ENCODE assay signal across 24 cellular contexts in the genomic region with DNA sequence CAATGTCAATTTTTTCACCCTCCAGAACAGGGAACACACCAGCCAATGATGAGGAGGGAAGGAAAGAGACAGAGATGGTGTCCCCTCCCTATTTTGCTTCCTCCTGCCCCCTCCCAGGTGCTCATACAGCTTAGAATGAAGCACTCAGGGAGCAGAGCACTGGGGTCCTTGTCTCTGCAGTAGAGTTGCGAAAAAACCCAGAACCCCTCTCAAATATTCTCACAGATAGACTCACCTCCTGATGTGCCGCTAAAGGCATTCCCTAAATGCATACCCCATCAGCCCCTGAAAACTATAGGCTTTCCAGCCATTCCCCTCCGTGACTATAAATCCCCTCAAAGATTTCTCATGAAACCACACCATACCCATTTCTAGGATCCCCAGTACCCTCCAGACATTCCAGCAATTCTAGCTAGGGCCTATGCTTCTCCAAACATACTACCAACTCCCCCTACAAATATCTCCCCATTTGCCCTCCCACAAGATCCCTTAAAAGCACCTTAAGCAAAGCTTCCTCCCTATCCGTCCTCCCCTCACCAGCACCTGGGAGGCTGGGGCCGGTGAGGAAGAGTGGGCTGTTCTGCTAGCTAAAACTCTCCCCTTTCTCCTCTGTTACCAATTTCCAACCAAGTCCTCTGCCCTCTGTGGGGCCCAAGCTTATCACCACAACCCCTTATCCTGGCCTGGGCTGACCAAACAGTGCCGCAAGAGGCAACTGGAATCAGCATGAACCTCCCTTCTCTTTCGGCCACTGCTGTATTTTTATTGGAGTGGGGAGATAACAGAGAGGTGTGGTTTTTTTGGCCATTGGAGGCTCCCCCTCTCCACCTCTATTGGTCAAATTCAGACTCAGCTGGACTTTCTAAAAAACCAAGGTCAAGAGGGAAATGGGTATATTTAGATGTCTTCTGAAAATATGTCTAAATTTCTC. TPM values are rescaled to one million over a fixed set of nuclear protein-coding genes. Genes with fewer than 3 reads are reported as not detected.
DNase-seq lines count a peak whose midpoint lies in the region; ATAC-seq and TF ChIP-seq lines count a peak whose summit lies in the region.
"Had no signal": no experiment of that assay in that cellular context is flagged by ENCODE, and none has a peak within 500 bp of the region (broad histone marks: within the 10 kb centered on the region; RNA-seq: fewer than 3 reads in every experiment).

No MANE protein-coding gene starts in this region.

- peaks cover 97% of the 10 kb centered on the region for H3K27me3 ChIP-seq in iPS-15b (ENCODE audit: control insufficient read depth, insufficient read depth, low read length)

- H3K27me3 Mint-ChIP-seq in T-helper 17 cell (peaks cover 88% of the 10 kb centered on the region), brain (peaks cover 71% of the 10 kb centered on the region)

- peaks cover 0 to 14% (median 3%) of the 10 kb centered on the region in 5 experiments for H3K9me3 Mint-ChIP-seq in brain
- H3K9me3 Mint-ChIP-seq: CD4-positive, alpha-beta T cell had no signal

- peak overlapping the region; percentile 16 for H3K4me3 ChIP-seq in iPS-15b (ENCODE audit: low read depth, low read length)
- H3K4me3 ChIP-seq: GM23248, PC-9 had no signal

- H3K36me3 Mint-ChIP-seq in T-helper 17 cell (ENCODE audit: low read depth): peaks cover 9% of the 10 kb centered on the region
- peaks cover 54% of the 10 kb centered on the region for H3K36me3 Mint-ChIP-seq in brain

- no peak for ATAC-seq in T-helper 17 cell
- ATAC-seq in GM19455 (IDR thresholded peaks at IDR 0.05; ENCODE audit: unreplicated experiment): no peak
- ATAC-seq in GM21786 (IDR thresholded peaks at IDR 0.05; ENCODE audit: unreplicated experiment): no peak

- no peak overlapping the region for H3K9ac ChIP-seq in iPS-15b (ENCODE audit: low read depth, low read length)
- H3K9ac ChIP-seq: GM23248 had no signal

- peak overlapping the region; percentile 55 for H3K4me3 Mint-ChIP-seq in T-helper 17 cell
- H3K4me3 Mint-ChIP-seq in brain: peak overlapping the region; percentile 83 to 96 (median 88)
- H3K4me3 Mint-ChIP-seq: CD4-positive, alpha-beta T cell had no signal

- H3K27ac Mint-ChIP-seq in T-helper 17 cell: no peak overlapping the region
- peak overlapping the region in 4 of 5 experiments; percentile 98 to 100 (median 99) for H3K27ac Mint-ChIP-seq in brain
- H3K27ac Mint-ChIP-seq: CD4-positive, alpha-beta T cell had no signal

- peaks cover 27% of the 10 kb centered on the region for H3K4me1 Mint-ChIP-seq in T-helper 17 cell
- peaks cover 61% of the 10 kb centered on the region for H3K4me1 Mint-ChIP-seq in brain

- H3K9me3 ChIP-seq in T-helper 17 cell (ENCODE audit: control insufficient read depth, low read length, poor library complexity, severe bottlenecking) (no peaks in the 10 kb centered on the region), iPS-15b (ENCODE audit: control insufficient read depth, insufficient read depth, low read length) (no peaks in the 10 kb centered on the region)

- no peaks in the 10 kb centered on the region for H3K36me3 ChIP-seq in iPS-15b (ENCODE audit: control insufficient read depth, insufficient read depth, low read length)

- peaks cover 9% of the 10 kb centered on the region for H3K4me1 ChIP-seq in iPS-15b (ENCODE audit: control insufficient read depth, insufficient read depth, low read length)

- no peak for DNase-seq in T-helper 17 cell
- no peak for DNase-seq in stimulated activated CD4-positive, alpha-beta T cell treated with anti-CD3 and anti-CD28 coated beads, Interleukin-2, amount 100 ng/mL, for 24 hours
- DNase-seq: CD4-positive, alpha-beta T cell; COR-L47; DMS79 treated with DMSO at 0.1 percent for 48 hours; GM23248; HCEC 1CT; MM.1S; NCI-H1092; NCI-H1436; NCI-H187 treated with DMSO at 0.1 percent for 48 hours; NCI-H2107; NCI-H446 treated with DMSO at 0.1 percent for 48 hours; NCI-H526 treated with DMSO at 0.1 percent for 48 hours; RPMI8226; SHP77 had no signal

- no peak for TF ChIP-seq CTCF in brain (conservative IDR thresholded peaks at IDR 0.05)

- peak overlapping the region; percentile 64 for H3K27ac ChIP-seq in temporal lobe (ENCODE audit: low read depth, low read length)
- H3K27ac ChIP-seq: GM23248, PC-9 had no signal

RNA-seq across cellular contexts. Expression of a gene that starts 54.7 kb away (rescaled TPM):
- total RNA-seq in T-helper 17 cell (not detected), temporal lobe (not detected)
- not detected for polyA plus RNA-seq in brain (ENCODE audit: insufficient read depth, low read depth, low replicate concordance)
- total RNA-seq: CD4-positive, alpha-beta T cell; GM23248; LHCN-M2 had no signal
- polyA plus RNA-seq: BJ, GM23248 had no signal
